Comparison of ENCODE assay signal across 17 cellular contexts in the genomic region with DNA sequence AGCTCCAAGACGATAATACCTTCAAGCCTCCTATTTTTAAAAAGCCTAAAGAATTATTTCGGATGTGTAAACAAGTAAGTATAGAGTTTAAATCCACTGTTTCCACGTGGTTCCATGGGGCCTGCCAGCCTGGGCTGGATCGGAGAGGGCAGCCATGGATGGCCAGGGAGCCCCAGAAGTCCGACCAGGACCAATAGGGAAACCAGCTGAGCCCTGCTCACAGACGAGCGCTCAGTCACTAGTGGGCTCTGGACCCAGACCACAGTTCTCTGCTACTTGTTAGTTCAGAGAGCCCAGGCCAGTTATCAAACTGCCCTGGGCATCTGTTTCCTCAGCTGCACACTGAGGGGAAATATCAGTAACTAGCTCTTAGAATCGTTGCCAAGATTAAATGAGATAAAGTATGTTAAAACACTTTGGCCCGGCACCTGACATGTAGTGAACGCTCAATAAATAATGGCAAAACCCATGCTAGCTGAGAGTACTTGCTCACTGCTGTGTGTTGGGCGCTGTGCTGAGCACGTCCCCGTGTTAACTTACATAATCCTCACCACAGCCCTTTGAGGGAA.
DNase-seq lines count a peak whose midpoint lies in the region; ATAC-seq, FAIRE-seq and TF ChIP-seq lines count a peak whose summit lies in the region.
"Had no signal": no experiment of that assay in that cellular context is flagged by ENCODE, and none has a peak within 500 bp of the region (broad histone marks: within the 10 kb centered on the region; RNA-seq: fewer than 3 reads in every experiment).

No MANE protein-coding gene starts in this region.

- peak overlapping the region; percentile 19 for H3K27ac ChIP-seq in cingulate gyrus (ENCODE audit: low read depth, low read length)
- peak overlapping the region; percentile 41 for H3K27ac ChIP-seq in stomach smooth muscle (ENCODE audit: low read length)
- no peak overlapping the region for H3K27ac ChIP-seq in A673 (ENCODE audit: low read depth, low read length, poor library complexity, severe bottlenecking)

- H3K36me3 Mint-ChIP-seq in activated naive CD4-positive, alpha-beta T cell treated with anti-CD3 and anti-CD28 coated beads, Interleukin-2, amount 10 ng/mL, durations not matched to agents 7 days and 5 days, result peaks cover 41% of the 10 kb centered on the region
- peaks cover 3 to 35% of the 10 kb centered on the region in 2 donors for H3K36me3 Mint-ChIP-seq in activated naive CD4-positive, alpha-beta T cell treated with anti-CD3 and anti-CD28 coated beads, Interleukin-2, amount 50 U/mL, for 72 hours

- H3K4me1 Mint-ChIP-seq in activated naive CD4-positive, alpha-beta T cell treated with anti-CD3 and anti-CD28 coated beads, Interleukin-2, amount 10 ng/mL, durations not matched to agents 7 days and 5 days, result peaks cover 76% of the 10 kb centered on the region

- intact Hi-C loops in mucosa of descending colon (cut with DNase I, micrococcal nuclease) (no loop called here), A673 (cut with micrococcal nuclease; ENCODE audit: unreplicated experiment) (no loop called here)

- no peak for DNase-seq in activated naive CD4-positive, alpha-beta T cell treated with anti-CD3 and anti-CD28 coated beads, Interleukin-2, amount 10 ng/mL, durations not matched to agents 7 days and 5 days
- DNase-seq in activated naive CD4-positive, alpha-beta T cell treated with anti-CD3 and anti-CD28 coated beads, Interleukin-2, amount 50 U/mL, for 72 hours (ENCODE audit: low spot score in 2 of 2), result no peak
- DNase-seq in mucosa of descending colon, result peak in 2 of 3 donors; percentile 13 to 31
- DNase-seq in A673 (ENCODE audit: low spot score), result no peak
- DNase-seq in frontal cortex (ENCODE audit: low spot score in 2 of 2), result no peak
- no peak for DNase-seq in NCI-H2029 (lab: John Stamatoyannopoulos, UW)
- DNase-seq: activated CD4-positive, CD25-positive, alpha-beta regulatory T cell treated with anti-CD3 and anti-CD28 coated beads, Interleukin-2, amount 50 U/mL, for 72 hours; COR-L47; NCI-H187 treated with DMSO at 0.1 percent for 48 hours; NCI-H526 treated with DMSO at 0.1 percent for 48 hours; stimulated activated CD4-positive, alpha-beta T cell treated with anti-CD3 and anti-CD28 coated beads, Interleukin-1b, Interleukin-23, amount 100 ng/mL, for 48 hours; stimulated activated CD8-positive, alpha-beta memory T cell treated with anti-CD3 and anti-CD28 coated beads, Interleukin-4, amount 100 ng/mL, for 48 hours had no signal

- peak overlapping the region; percentile 49 for H3K4me3 Mint-ChIP-seq in activated naive CD4-positive, alpha-beta T cell treated with anti-CD3 and anti-CD28 coated beads, Interleukin-2, amount 10 ng/mL, durations not matched to agents 7 days and 5 days

- no peak for ATAC-seq in activated naive CD4-positive, alpha-beta T cell treated with anti-CD3 and anti-CD28 coated beads, Interleukin-2, amount 50 U/mL, for 72 hours
- no peak for ATAC-seq in mucosa of descending colon

- H3K36me3 ChIP-seq in mucosa of descending colon (ENCODE audit: low read depth) (no peaks in the 10 kb centered on the region), stomach smooth muscle (ENCODE audit: control insufficient read depth in 2 of 2, insufficient read depth in 2 of 2, low read length in 2 of 2) (peaks cover 19 to 22% of the 10 kb centered on the region in 2 donors), A673 (ENCODE audit: insufficient read depth, low read length, poor library complexity, severe bottlenecking) (no peaks in the 10 kb centered on the region)

- H3K9me3 ChIP-seq in mucosa of descending colon (no peaks in the 10 kb centered on the region), stomach smooth muscle (ENCODE audit: control insufficient read depth in 2 of 2, low read length in 2 of 2) (no peaks in the 10 kb centered on the region), A673 (ENCODE audit: low read depth, low read length, poor library complexity, severe bottlenecking) (no peaks in the 10 kb centered on the region)

- FAIRE-seq in frontal cortex (lab: Jason Lieb, UNC), result no peak
- FAIRE-seq: A204.1, astrocyte had no signal

- H3K27me3 ChIP-seq in stomach smooth muscle (ENCODE audit: control insufficient read depth in 1 of 2, insufficient read depth in 2 of 2, low read length in 2 of 2) (no peaks in the 10 kb centered on the region), A673 (replicated peaks; ENCODE audit: insufficient read depth, low read depth, low read length, poor library complexity) (no peaks in the 10 kb centered on the region)

- no TSS peak for BruUV-seq in A673 (replicated peaks; lab: Mats Ljungman, UMichigan)

- H3K9me3 Mint-ChIP-seq in activated naive CD4-positive, alpha-beta T cell treated with anti-CD3 and anti-CD28 coated beads, Interleukin-2, amount 10 ng/mL, durations not matched to agents 7 days and 5 days, result no peaks in the 10 kb centered on the region
- H3K9me3 Mint-ChIP-seq in activated naive CD4-positive, alpha-beta T cell treated with anti-CD3 and anti-CD28 coated beads, Interleukin-2, amount 50 U/mL, for 72 hours, result no peaks in the 10 kb centered on the region

- no peaks in the 10 kb centered on the region for H3K27me3 Mint-ChIP-seq in activated naive CD4-positive, alpha-beta T cell treated with anti-CD3 and anti-CD28 coated beads, Interleukin-2, amount 10 ng/mL, durations not matched to agents 7 days and 5 days
- H3K27me3 Mint-ChIP-seq: progenitor cell of endocrine pancreas had no signal

- peak overlapping the region in 1 of 2 donors; percentile 29 for H3K9ac ChIP-seq in stomach smooth muscle (ENCODE audit: low read length in 2 of 2)

- TF ChIP-seq CTCF in mucosa of descending colon (IDR thresholded peaks at IDR 0.05) (no peak), A673 (conservative IDR thresholded peaks at IDR 0.05; ENCODE audit: low read depth, low read length) (no peak)

- H3K27ac Mint-ChIP-seq in activated naive CD4-positive, alpha-beta T cell treated with anti-CD3 and anti-CD28 coated beads, Interleukin-2, amount 10 ng/mL, durations not matched to agents 7 days and 5 days, result peak overlapping the region; percentile 58
- H3K27ac Mint-ChIP-seq in activated naive CD4-positive, alpha-beta T cell treated with anti-CD3 and anti-CD28 coated beads, Interleukin-2, amount 50 U/mL, for 72 hours, result peak overlapping the region in 1 of 2 donors; percentile 29
- H3K27ac Mint-ChIP-seq: progenitor cell of endocrine pancreas had no signal

- CTCF ChIA-PET in activated naive CD4-positive, alpha-beta T cell treated with anti-CD3 and anti-CD28 coated beads, Interleukin-2, amount 10 ng/mL, durations not matched to agents 7 days and 5 days (lab: Charles Lee), result interaction anchor here (0.7 to 16.3 kb wide), 12 partner anchors 9 to 313 kb away, joined by 3 to 429 read pairs (median 6); partner anchors contain the start of genes CDC26 and PRPF4
- CTCF ChIA-PET in A673 (lab: Charles Lee), result interaction anchor here (2.4 to 6.7 kb wide), 2 partner anchors 68 to 142 kb away, joined by 17 to 203 read pairs; no protein-coding TSS in a partner anchor

- H3K4me1 ChIP-seq in mucosa of descending colon (ENCODE audit: low read depth) (no peaks in the 10 kb centered on the region), stomach smooth muscle (ENCODE audit: control insufficient read depth, insufficient read depth, low read length) (peaks cover 39% of the 10 kb centered on the region), A673 (ENCODE audit: insufficient read depth, low read length, poor library complexity, severe bottlenecking) (peaks cover 7% of the 10 kb centered on the region)

- POLR2A ChIA-PET in A673 (lab: Charles Lee; ENCODE audit: low non-redundant PET), result no interaction called here

- no peak overlapping the region for H3K4me3 ChIP-seq in mucosa of descending colon
- H3K4me3 ChIP-seq in stomach smooth muscle (ENCODE audit: low read length in 2 of 2), result no peak overlapping the region
- no peak overlapping the region for H3K4me3 ChIP-seq in A673 (ENCODE audit: low read depth, low read length, poor library complexity, severe bottlenecking)

Comparison
In these comparisons a context has a peak if more than half of its experiments do, and no peak if none do; other contexts are left out.
1. DNase-seq: peak in mucosa of descending colon (2 of 3); none in activated naive CD4-positive, alpha-beta T cell treated with anti-CD3 and anti-CD28 coated beads, Interleukin-2, amount 10 ng/mL, durations not matched to agents 7 days and 5 days (single experiment), activated naive CD4-positive, alpha-beta T cell treated with anti-CD3 and anti-CD28 coated beads, Interleukin-2, amount 50 U/mL, for 72 hours (0 of 2), A673 (single experiment), frontal cortex (0 of 2) and NCI-H2029 (single experiment).